16 cellular contexts compared by ENCODE assay signal in genomic region chr10:117632406-117632805, GRCh38.
DNase-seq lines count a peak whose midpoint lies in the region; ATAC-seq, FAIRE-seq and TF ChIP-seq lines count a peak whose summit lies in the region.
"Had no signal": no experiment of that assay in that cellular context is flagged by ENCODE, and none has a peak within 500 bp of the region (broad histone marks: within the 10 kb centered on the region; RNA-seq: fewer than 3 reads in every experiment).

No MANE protein-coding gene starts in this region.

- FAIRE-seq in HTR-8/SVneo (lab: Jason Lieb, UNC), result no peak
- FAIRE-seq: GM12878, H54 had no signal

- H3K27me3 ChIP-seq in suprapubic skin (no peaks in the 10 kb centered on the region), lower lobe of right lung (ENCODE audit: low read depth) (no peaks in the 10 kb centered on the region)
- H3K27me3 ChIP-seq: BLaER1 treated with 17β-estradiol and CSF1 and Interleukin-3, amounts not matched to agents 10 nM and 100 nM had no signal

- TF ChIP-seq EP300 in suprapubic skin (IDR thresholded peaks at IDR 0.05), result no peak

- H3K27ac ChIP-seq in cingulate gyrus (ENCODE audit: low read depth, low read length), result peak overlapping the region; percentile 73
- peak overlapping the region; percentile 63 for H3K27ac ChIP-seq in suprapubic skin
- no peak overlapping the region for H3K27ac ChIP-seq in lower lobe of right lung
- H3K27ac ChIP-seq: BLaER1 treated with 17β-estradiol and CSF1 and Interleukin-3, amounts not matched to agents 10 nM and 100 nM had no signal

- H3K4me3 ChIP-seq in lower leg skin (ENCODE audit: low read depth, poor library complexity, severe bottlenecking) (no peak overlapping the region), suprapubic skin (no peak overlapping the region), lower lobe of right lung (no peak overlapping the region)
- H3K4me3 ChIP-seq: BLaER1 treated with 17β-estradiol and CSF1 and Interleukin-3, amounts not matched to agents 10 nM and 100 nM; GM12878; GM23338 had no signal

- TF ChIP-seq POLR2A in lower leg skin (IDR thresholded peaks at IDR 0.05) (no peak), suprapubic skin (IDR thresholded peaks at IDR 0.05) (no peak)

- H3K9me3 ChIP-seq in suprapubic skin (no peaks in the 10 kb centered on the region), lower lobe of right lung (no peaks in the 10 kb centered on the region)
- H3K9me3 ChIP-seq: BLaER1 treated with 17β-estradiol and CSF1 and Interleukin-3, amounts not matched to agents 10 nM and 100 nM had no signal

- H3K4me1 ChIP-seq in suprapubic skin (peaks cover 11% of the 10 kb centered on the region), lower lobe of right lung (no peaks in the 10 kb centered on the region)
- H3K4me1 ChIP-seq: BLaER1 treated with 17β-estradiol and CSF1 and Interleukin-3, amounts not matched to agents 10 nM and 100 nM had no signal

- TF ChIP-seq CTCF in lower leg skin (IDR thresholded peaks at IDR 0.05) (no peak), suprapubic skin (IDR thresholded peaks at IDR 0.05) (no peak), lower lobe of right lung (IDR thresholded peaks at IDR 0.05) (no peak)

- intact Hi-C loops in lower leg skin (cut with DNase I; ENCODE audit: low total_unique reads) (no loop called here), lower lobe of right lung (cut with DNase I) (no loop called here)

- H3K36me3 ChIP-seq in suprapubic skin (no peaks in the 10 kb centered on the region), lower lobe of right lung (no peaks in the 10 kb centered on the region)
- H3K36me3 ChIP-seq: BLaER1 treated with 17β-estradiol and CSF1 and Interleukin-3, amounts not matched to agents 10 nM and 100 nM had no signal

- ATAC-seq in lower lobe of right lung, result no peak
- ATAC-seq: CD8-positive, alpha-beta T cell; GM12878; GM23338 had no signal

- DNase-seq in lower leg skin (ENCODE audit: low spot score in 2 of 2), result peak; percentile 11 to 50
- DNase-seq in suprapubic skin (ENCODE audit: low spot score in 2 of 2), result no peak
- DNase-seq in lower lobe of right lung, result no peak
- no peak for DNase-seq in OCI-M1 (lab: John Stamatoyannopoulos, UW)
- DNase-seq in HTR-8/SVneo (ENCODE audit: insufficient read length, low spot score), result no peak
- DNase-seq: Calu3; CD8-positive, alpha-beta T cell; DMS79 treated with DMSO at 0.1 percent for 48 hours; GF-D8; HCEC 1CT; IMR-90 had no signal

- WGBS in lower leg skin, 2 donors, result 93 to 95% methylated on average over 7 of the region's 7 CpGs
- 96% methylated on average over 7 of the region's 7 CpGs for WGBS in suprapubic skin

Comparison
In these comparisons a context has a peak if more than half of its experiments do, and no peak if none do; other contexts are left out.
1. DNase-seq: peak in lower leg skin (2 of 2); none in suprapubic skin (0 of 2), lower lobe of right lung (single experiment), OCI-M1 (single experiment) and HTR-8/SVneo (single experiment).